In the genomic region with DNA sequence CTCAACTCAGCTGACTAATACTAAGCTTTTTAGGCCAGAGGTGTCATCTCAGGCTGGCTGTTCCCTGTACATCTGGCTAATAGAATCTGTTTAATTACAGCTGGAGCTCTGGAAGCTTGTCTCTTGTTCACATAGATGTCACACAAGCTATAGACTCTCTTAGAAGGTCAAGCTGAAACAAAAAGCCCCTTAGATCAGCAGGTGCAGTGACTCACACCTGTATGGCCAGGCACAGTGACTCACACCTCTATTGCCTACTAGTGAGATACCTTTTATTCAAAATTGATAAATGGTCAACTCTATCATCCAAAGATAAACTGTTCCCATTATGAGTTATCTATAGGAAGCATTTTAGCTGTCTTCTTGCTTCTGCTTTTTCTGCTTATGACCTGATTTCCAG, we compare ENCODE assay signal across 35 cellular contexts. TPM values are rescaled to one million over a fixed set of nuclear protein-coding genes. Genes with fewer than 3 reads are reported as not detected.
DNase-seq lines count a peak whose midpoint lies in the region; ATAC-seq and TF ChIP-seq lines count a peak whose summit lies in the region.
"Had no signal": no experiment of that assay in that cellular context is flagged by ENCODE, and none has a peak within 500 bp of the region (broad histone marks: within the 10 kb centered on the region; RNA-seq: fewer than 3 reads in every experiment).

No MANE protein-coding gene starts in this region.

- peaks cover 2% of the 10 kb centered on the region for H3K27me3 Mint-ChIP-seq in GM23338 (ENCODE audit: insufficient read depth, low read depth, poor library complexity)
- H3K27me3 Mint-ChIP-seq: CD4-positive, alpha-beta T cell had no signal

- no peaks in the 10 kb centered on the region for H3K9me3 Mint-ChIP-seq in GM23338
- H3K9me3 Mint-ChIP-seq: activated CD4-positive, alpha-beta T cell treated with anti-CD3 and anti-CD28 coated beads, Interleukin-2, amount 10 ng/mL, durations not matched to agents 7 days and 5 days; activated naive CD4-positive, alpha-beta T cell treated with anti-CD3 and anti-CD28 coated beads for 36 hours; activated T-cell treated with anti-CD3 and anti-CD28 coated beads, Interleukin-2, amount 50 U/mL, for 72 hours; CD4-positive, alpha-beta T cell; neural crest cell had no signal

- no peaks in the 10 kb centered on the region for H3K4me1 Mint-ChIP-seq in GM23338
- H3K4me1 Mint-ChIP-seq: activated CD4-positive, alpha-beta T cell treated with anti-CD3 and anti-CD28 coated beads, Interleukin-2, amount 10 ng/mL, durations not matched to agents 7 days and 5 days; activated CD8-positive, alpha-beta memory T cell treated with anti-CD3 and anti-CD28 coated beads, Interleukin-2, amount 10 ng/mL, durations not matched to agents 7 days and 5 days; neural crest cell had no signal

- no peak for TF ChIP-seq EP300 in sigmoid colon (IDR thresholded peaks at IDR 0.05)

- H3K9me3 ChIP-seq in PC-9 (ENCODE audit: insufficient read depth, low read depth) (no peaks in the 10 kb centered on the region), sigmoid colon (no peaks in the 10 kb centered on the region)
- H3K9me3 ChIP-seq: HAP-1, heart right ventricle, pancreas, right atrium auricular region, suprapubic skin had no signal

- H3K4me2 ChIP-seq in PC-9 (0 out of 2 replicates have a peak overlapping the region, but pooled peaks have one; percentile 2), GM23338 (no peak overlapping the region)
- H3K4me2 ChIP-seq: KMS-11 had no signal

- H3K27ac ChIP-seq in PC-9 = no peak overlapping the region
- H3K27ac ChIP-seq in foreskin keratinocyte = no peak overlapping the region
- H3K27ac ChIP-seq in GM23338 (ENCODE audit: low read depth) = no peak overlapping the region
- H3K27ac ChIP-seq in sigmoid colon = no peak overlapping the region
- H3K27ac ChIP-seq: 22Rv1, brain microvascular endothelial cell, heart right ventricle, KMS-11, pancreas, right atrium auricular region, suprapubic skin had no signal

- H3K4me3 ChIP-seq in PC-9 = no peak overlapping the region
- no peak overlapping the region for H3K4me3 ChIP-seq in GM23338
- H3K4me3 ChIP-seq in sigmoid colon = no peak overlapping the region
- H3K4me3 ChIP-seq: HAP-1, heart right ventricle, pancreas, right atrium auricular region, suprapubic skin had no signal

- H3K4me3 Mint-ChIP-seq in GM23338 = no peak overlapping the region
- H3K4me3 Mint-ChIP-seq: activated CD4-positive, alpha-beta T cell treated with anti-CD3 and anti-CD28 coated beads, Interleukin-2, amount 10 ng/mL, durations not matched to agents 7 days and 5 days; activated CD8-positive, alpha-beta memory T cell treated with anti-CD3 and anti-CD28 coated beads, Interleukin-2, amount 10 ng/mL, durations not matched to agents 7 days and 5 days; activated naive CD4-positive, alpha-beta T cell treated with anti-CD3 and anti-CD28 coated beads for 36 hours; activated T-cell treated with anti-CD3 and anti-CD28 coated beads, Interleukin-2, amount 50 U/mL, for 72 hours; CD4-positive, alpha-beta T cell; neural crest cell had no signal

- DNase-seq in DMS153 (lab: John Stamatoyannopoulos, UW) (peak; percentile 19), DMS153 treated with DMSO at 0.1 percent for 48 hours (lab: John Stamatoyannopoulos, UW; ENCODE audit: unreplicated experiment) (no peak), PC-9 (peak in 1 of 2 experiments; percentile 69), foreskin keratinocyte (peak in 1 of 2 donors; percentile 42), GM23338 (ENCODE audit: low spot score) (no peak), sigmoid colon (no peak)
- no peak for DNase-seq in stimulated activated naive CD8-positive, alpha-beta T cell treated with anti-CD3 and anti-CD28 coated beads, Interleukin-15, Interleukin-2, amounts not matched to agents 100 U/mL and 50 U/mL, for 24 hours
- DNase-seq: activated CD4-positive, alpha-beta T cell treated with anti-CD3 and anti-CD28 coated beads, Interleukin-2, amount 10 ng/mL, durations not matched to agents 7 days and 5 days; activated CD8-positive, alpha-beta memory T cell treated with anti-CD3 and anti-CD28 coated beads, Interleukin-2, amount 10 ng/mL, durations not matched to agents 7 days and 5 days; activated naive CD4-positive, alpha-beta T cell treated with anti-CD3 and anti-CD28 coated beads for 36 hours; activated T-cell treated with anti-CD3 and anti-CD28 coated beads, Interleukin-2, amount 50 U/mL, for 72 hours; amniotic stem cell; brain microvascular endothelial cell; CD4-positive, alpha-beta T cell; DMS 273 treated with DMSO at 0.1 percent for 48 hours; effector CD4-positive, alpha-beta T cell; erythroblast; heart right ventricle; left colon; mesenchymal stem cell; NCI-H1436; NCI-H2107; NCI-H446 treated with DMSO at 0.1 percent for 48 hours; pancreas; SIG-M5; stimulated activated CD4-positive, alpha-beta T cell treated with anti-CD3 and anti-CD28 coated beads, Interleukin-2, amount 100 ng/mL, for 48 hours; T-helper 9 cell had no signal

- no peak overlapping the region for H2AFZ ChIP-seq in PC-9
- H2AFZ ChIP-seq in GM23338 = no peak overlapping the region

- intact Hi-C loops in PC-9 (cut with micrococcal nuclease; ENCODE audit: unreplicated experiment) = no loop called here
- intact Hi-C loops in sigmoid colon (cut with DNase I) = no loop called here

- H3K27me3 ChIP-seq in PC-9 (ENCODE audit: insufficient read depth, low read depth) = no peaks in the 10 kb centered on the region
- H3K27me3 ChIP-seq in foreskin keratinocyte = no peaks in the 10 kb centered on the region
- H3K27me3 ChIP-seq in GM23338 (ENCODE audit: insufficient read depth) = no peaks in the 10 kb centered on the region
- H3K27me3 ChIP-seq in sigmoid colon = no peaks in the 10 kb centered on the region
- H3K27me3 ChIP-seq: brain microvascular endothelial cell, heart right ventricle, pancreas, right atrium auricular region, suprapubic skin had no signal

- peaks cover 14% of the 10 kb centered on the region for H3K4me1 ChIP-seq in PC-9 (replicated peaks; ENCODE audit: insufficient read depth)
- H3K4me1 ChIP-seq in foreskin keratinocyte = no peaks in the 10 kb centered on the region
- H3K4me1 ChIP-seq in GM23338 (ENCODE audit: insufficient read depth) = no peaks in the 10 kb centered on the region
- no peaks in the 10 kb centered on the region for H3K4me1 ChIP-seq in sigmoid colon
- H3K4me1 ChIP-seq: HAP-1, heart right ventricle, right atrium auricular region, suprapubic skin had no signal

- ATAC-seq in foreskin keratinocyte (peak; percentile 53), GM23338 (no peak), GM18517 (IDR thresholded peaks at IDR 0.05; ENCODE audit: unreplicated experiment) (no peak)
- peak; percentile 66 for ATAC-seq in stimulated activated naive CD8-positive, alpha-beta T cell treated with anti-CD3 and anti-CD28 coated beads, Interleukin-15, Interleukin-2, amounts not matched to agents 100 U/mL and 50 U/mL, for 24 hours
- ATAC-seq: activated CD8-positive, alpha-beta memory T cell treated with anti-CD3 and anti-CD28 coated beads, Interleukin-2, amount 10 ng/mL, durations not matched to agents 7 days and 5 days; activated T-cell treated with anti-CD3 and anti-CD28 coated beads, Interleukin-2, amount 50 U/mL, for 72 hours; heart right ventricle; left colon; Panc1 had no signal

- H3F3A ChIP-seq in PC-9 (ENCODE audit: insufficient read depth, low read depth) = no peaks in the 10 kb centered on the region
- no peaks in the 10 kb centered on the region for H3F3A ChIP-seq in GM23338 (replicated peaks; ENCODE audit: low read depth)

- CTCF ChIA-PET in PC-9 (lab: Charles Lee) = no interaction called here

- TF ChIP-seq CTCF in PC-9 (conservative IDR thresholded peaks at IDR 0.05) = no peak
- TF ChIP-seq CTCF in foreskin keratinocyte (conservative IDR thresholded peaks at IDR 0.05) = no peak
- TF ChIP-seq CTCF in GM23338 (conservative IDR thresholded peaks at IDR 0.05; ENCODE audit: low read depth in 2 of 2) = no peak
- TF ChIP-seq CTCF in sigmoid colon (IDR thresholded peaks at IDR 0.05) = no peak

- H3K36me3 Mint-ChIP-seq in GM23338 (ENCODE audit: low read depth) = no peaks in the 10 kb centered on the region
- H3K36me3 Mint-ChIP-seq: activated CD8-positive, alpha-beta memory T cell treated with anti-CD3 and anti-CD28 coated beads, Interleukin-2, amount 10 ng/mL, durations not matched to agents 7 days and 5 days had no signal

- no peaks in the 10 kb centered on the region for H3K79me2 ChIP-seq in PC-9 (ENCODE audit: low read depth)
- H3K79me2 ChIP-seq in GM23338 (replicated peaks; ENCODE audit: insufficient read depth) = no peaks in the 10 kb centered on the region

- no TSS peak for BruUV-seq in PC-9 (replicated peaks; lab: Mats Ljungman, UMichigan)

- POLR2A ChIA-PET in PC-9 (lab: Charles Lee; ENCODE audit: unreplicated experiment) = no interaction called here

- TF ChIP-seq POLR2A in sigmoid colon (IDR thresholded peaks at IDR 0.05) = no peak

- H3K27ac Mint-ChIP-seq in GM23338 = no peak overlapping the region
- H3K27ac Mint-ChIP-seq: activated CD4-positive, alpha-beta T cell treated with anti-CD3 and anti-CD28 coated beads, Interleukin-2, amount 10 ng/mL, durations not matched to agents 7 days and 5 days; activated CD8-positive, alpha-beta memory T cell treated with anti-CD3 and anti-CD28 coated beads, Interleukin-2, amount 10 ng/mL, durations not matched to agents 7 days and 5 days; activated naive CD4-positive, alpha-beta T cell treated with anti-CD3 and anti-CD28 coated beads for 36 hours; activated T-cell treated with anti-CD3 and anti-CD28 coated beads, Interleukin-2, amount 50 U/mL, for 72 hours; CD4-positive, alpha-beta T cell had no signal

- no peaks in the 10 kb centered on the region for H3K9me2 ChIP-seq in PC-9 (ENCODE audit: insufficient read depth)
- no peaks in the 10 kb centered on the region for H3K9me2 ChIP-seq in GM23338 (ENCODE audit: insufficient read depth)

- no peaks in the 10 kb centered on the region; the same call in 1 of the 2 replicates for H3K36me3 ChIP-seq in PC-9 (ENCODE audit: low read depth)
- H3K36me3 ChIP-seq in GM23338 (ENCODE audit: insufficient read depth) = no peaks in the 10 kb centered on the region
- H3K36me3 ChIP-seq in sigmoid colon = peaks cover 0 to 20% (median 0%) of the 10 kb centered on the region in 4 donors
- H3K36me3 ChIP-seq: brain microvascular endothelial cell, pancreas had no signal

- no peaks in the 10 kb centered on the region for H4K20me1 ChIP-seq in PC-9 (ENCODE audit: insufficient read depth)
- H4K20me1 ChIP-seq in GM23338 (replicated peaks; ENCODE audit: insufficient read depth) = no peaks in the 10 kb centered on the region

TF ChIP-seq in GM23338, 12 proteins besides CTCF, POLR2A, EP300 and RAD21:
- TF ChIP-seq ZNF331 (CRISPR knock-in tag; IDR thresholded peaks at IDR 0.05; ENCODE audit: low read depth) = no peak

RNA-seq across cellular contexts. Expression of a gene that starts 29.9 kb away (rescaled TPM):
- total RNA-seq in PC-9 (2021) (53.3 and 65.8 TPM in 2 replicates), foreskin keratinocyte (44.5 and 45.7 TPM in 2 replicates), sigmoid colon (10 to 100 TPM in 1 of 4 donors, 1 to 10 TPM in 3; 2.5 to 17.9 (median 5.6) TPM)
- polyA plus RNA-seq in foreskin keratinocyte (33.8 and 36.4 TPM in 2 replicates), GM23338 (2016; fragmentation: Nextera tagmentation; extraction: Ambion mirVana) (49.3 and 53.2 TPM in 2 replicates), sigmoid colon (10 to 100 TPM in 1 of 3 donors, 1 to 10 TPM in 1, under 1 TPM in 1; 0.60 to 12.2 (median 1.4) TPM)
- 66.8 and 75.5 TPM in 2 replicates for total RNA-seq in GM23338 (2014; rRNA removed; shearing (Covaris generic))

Comparison
In these comparisons a context has a peak if more than half of its experiments do, and no peak if none do; other contexts are left out.
1. ATAC-seq: peak in foreskin keratinocyte (single experiment) and stimulated activated naive CD8-positive, alpha-beta T cell treated with anti-CD3 and anti-CD28 coated beads, Interleukin-15, Interleukin-2, amounts not matched to agents 100 U/mL and 50 U/mL, for 24 hours (single experiment); none in GM23338 (single experiment) and GM18517 (single experiment).